In the genomic region with DNA sequence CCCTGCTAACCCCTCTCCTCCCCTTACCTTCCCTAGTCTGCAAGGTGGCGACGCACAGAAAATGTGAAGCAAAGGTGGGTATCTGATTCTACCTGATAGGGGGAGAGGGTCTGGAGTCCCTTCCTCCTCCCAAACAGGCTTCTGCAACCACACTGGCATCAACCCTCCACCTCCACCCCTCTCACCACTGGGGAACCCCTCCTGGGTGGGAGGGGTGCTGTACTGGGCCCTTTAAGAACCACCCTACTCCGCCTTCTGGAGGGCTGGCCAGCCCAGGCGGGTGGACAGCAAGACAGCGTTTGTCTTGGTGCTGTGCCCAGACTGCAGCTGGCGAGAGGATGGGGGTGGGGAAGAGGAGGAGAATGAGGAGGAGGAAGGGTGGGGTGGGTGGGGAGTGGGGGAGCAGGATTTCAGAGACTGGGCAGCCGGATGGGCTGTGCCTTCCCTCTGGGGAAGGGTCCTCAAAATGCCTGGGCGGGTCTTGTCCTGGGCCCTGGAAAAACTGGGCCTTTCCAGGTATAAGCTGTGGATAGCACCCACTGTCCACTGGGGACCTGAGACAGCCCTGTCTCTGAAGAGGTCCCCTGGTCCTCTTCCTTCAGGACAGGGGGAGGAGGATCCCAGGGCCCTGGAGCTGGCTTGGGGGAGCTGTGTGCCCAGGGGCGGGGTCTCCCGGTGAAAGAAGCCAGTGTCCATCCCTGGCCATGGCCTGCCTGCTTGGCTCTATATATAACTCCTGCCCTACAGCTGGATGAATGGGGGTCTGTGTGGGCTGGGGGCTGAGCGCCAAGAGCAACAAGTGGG, we compare ENCODE assay signal across 8 cellular contexts. TPM values are rescaled to one million over a fixed set of nuclear protein-coding genes. Genes with fewer than 3 reads are reported as not detected.
A peak's percentile ranks its signal among the peaks of the same experiment; 100 is the strongest.
DNase-seq lines count a peak whose midpoint lies in the region; ATAC-seq and TF ChIP-seq lines count a peak whose summit lies in the region.

No MANE protein-coding gene starts in this region.

- no peaks in the 10 kb centered on the region for H3K9me2 ChIP-seq in PC-9 (ENCODE audit: insufficient read depth)

- peaks cover 19% of the 10 kb centered on the region for H3K4me1 ChIP-seq in PC-9 (replicated peaks; ENCODE audit: insufficient read depth)
- peaks cover 79% of the 10 kb centered on the region for H3K4me1 ChIP-seq in osteoblast (ENCODE audit: insufficient read depth, low read length)

- POLR2A ChIA-PET in PC-9 (lab: Charles Lee; ENCODE audit: unreplicated experiment) = interaction anchor here (0.6 kb wide), 1 partner anchor 448 kb away, joined by 3 read pairs; the partner anchor contains the start of gene TARBP2

- TF ChIP-seq CTCF in C4-2B (conservative IDR thresholded peaks at IDR 0.05) (no peak), PC-9 (conservative IDR thresholded peaks at IDR 0.05) (no peak), osteoblast (IDR thresholded peaks at IDR 0.05; ENCODE audit: extremely low read depth, low read depth, low read length) (no peak), GM10266 (IDR thresholded peaks at IDR 0.05; ENCODE audit: control insufficient read depth, insufficient read depth, low read depth, missing control alignments) (no peak)

- H3K27ac ChIP-seq in C4-2B = peak overlapping the region; percentile 96
- no peak overlapping the region for H3K27ac ChIP-seq in PC-9
- peak overlapping the region; percentile 30 for H3K27ac ChIP-seq in osteoblast (ENCODE audit: low read depth, low read length)

- no peaks in the 10 kb centered on the region for H3K36me3 ChIP-seq in PC-9 (ENCODE audit: low read depth)
- H3K36me3 ChIP-seq in osteoblast (ENCODE audit: insufficient read depth, low read length) = peaks cover 40% of the 10 kb centered on the region

- H3K79me2 ChIP-seq in PC-9 (ENCODE audit: low read depth) (peaks cover 12% of the 10 kb centered on the region), osteoblast (ENCODE audit: insufficient read depth, low read length) (peaks cover 31% of the 10 kb centered on the region)

- no TSS peak for BruUV-seq in PC-9 (replicated peaks; lab: Mats Ljungman, UMichigan)

- CTCF ChIA-PET in PC-9 (lab: Charles Lee) = interaction anchor here (0.6 to 1.1 kb wide), 3 partner anchors 9 to 1213 kb away, joined by 7 to 11 read pairs (median 7); no protein-coding TSS in a partner anchor

- ATAC-seq in HG03025 (IDR thresholded peaks at IDR 0.05; ENCODE audit: low FRiP score, unreplicated experiment) (no peak), GM21737 (IDR thresholded peaks at IDR 0.05; ENCODE audit: unreplicated experiment) (no peak), GM19351 (IDR thresholded peaks at IDR 0.05; ENCODE audit: unreplicated experiment) (no peak)

- intact Hi-C loops in PC-9 (cut with micrococcal nuclease; ENCODE audit: unreplicated experiment) = loop anchor here (5.0 kb wide), 1 partner anchor 245 kb away; the partner anchor contains the start of genes MYG1 and PFDN5

- H3K4me3 ChIP-seq in PC-9 = no peak overlapping the region; the same call in 1 of the 2 replicates
- H3K4me3 ChIP-seq in osteoblast (ENCODE audit: insufficient read depth, low read length) = peak overlapping the region; percentile 79

- H3K27me3 ChIP-seq in PC-9 (ENCODE audit: insufficient read depth, low read depth) = no peaks in the 10 kb centered on the region
- no peaks in the 10 kb centered on the region for H3K27me3 ChIP-seq in osteoblast (ENCODE audit: insufficient read depth, low read length)

- H4K20me1 ChIP-seq in PC-9 (ENCODE audit: insufficient read depth) (peaks cover 10% of the 10 kb centered on the region; the same call in 1 of the 2 replicates), osteoblast (ENCODE audit: insufficient read depth, low read length) (peaks cover 4% of the 10 kb centered on the region)

- H2AFZ ChIP-seq in PC-9 (no peak overlapping the region), osteoblast (ENCODE audit: low read length) (no peak overlapping the region)

- no peaks in the 10 kb centered on the region for H3K9me3 ChIP-seq in PC-9 (ENCODE audit: insufficient read depth, low read depth)
- no peaks in the 10 kb centered on the region for H3K9me3 ChIP-seq in osteoblast (ENCODE audit: low read depth, low read length)

- DNase-seq in PC-9 (peak in 1 of 2 experiments; percentile 54), fibroblast of peridontal ligament (ENCODE audit: extremely low read depth) (peak; percentile 81), osteoblast (ENCODE audit: insufficient read length, low spot score, missing footprints) (peak; percentile 95), GM10266 (ENCODE audit: extremely low spot score) (no peak)

- H3K4me2 ChIP-seq in PC-9 = peak overlapping the region; percentile 83
- peak overlapping the region; percentile 73 for H3K4me2 ChIP-seq in osteoblast (ENCODE audit: insufficient read depth, low read length)

- H3F3A ChIP-seq in PC-9 (ENCODE audit: insufficient read depth, low read depth) = peaks cover 41% of the 10 kb centered on the region

RNA-seq across cellular contexts. Expression of gene TNS2, which starts 2.8 kb away (rescaled TPM):
- 8.5 and 11.5 TPM in 2 replicates for total RNA-seq in PC-9 (2021)
- total RNA-seq in osteoblast = 72.0 and 76.0 TPM in 2 replicates

RNA-seq across cellular contexts. Expression of gene SPRYD3, which starts 26.6 kb away (rescaled TPM):
- total RNA-seq in PC-9 (2021) (15.2 and 17.2 TPM in 2 replicates), osteoblast (25.6 and 26.8 TPM in 2 replicates)

RNA-seq across cellular contexts. Expression of gene IGFBP6, which starts 44.8 kb away (rescaled TPM):
- total RNA-seq in PC-9 (2021) = 290 and 333 TPM in 2 replicates
- total RNA-seq in osteoblast = 431 and 577 TPM in 2 replicates

RNA-seq across cellular contexts. Expression of gene EIF4B, which starts 46.4 kb away (rescaled TPM):
- total RNA-seq in PC-9 (2021) (531 and 615 TPM in 2 replicates), osteoblast (1,135 and 1,332 TPM in 2 replicates)

RNA-seq across cellular contexts. Expression of gene SOAT2, which starts 50.7 kb away (rescaled TPM):
- total RNA-seq in PC-9 (2021) = 0.70 and 0.79 TPM in 2 replicates
- total RNA-seq in osteoblast = not detected in 2 replicates
